Comparison of ENCODE assay signal across 22 cellular contexts in genomic region chr9:78407636-78408312, GRCh38.
A peak's percentile ranks its signal among the peaks of the same experiment; 100 is the strongest.
DNase-seq lines count a peak whose midpoint lies in the region; FAIRE-seq and TF ChIP-seq lines count a peak whose summit lies in the region.
"Had no signal": no experiment of that assay in that cellular context is flagged by ENCODE, and none has a peak within 500 bp of the region (broad histone marks: within the 10 kb centered on the region; RNA-seq: fewer than 3 reads in every experiment).

No MANE protein-coding gene starts in this region.

- peak overlapping the region; percentile 5 for H4K5ac ChIP-seq in mesendoderm (ENCODE audit: low read length)

- no peaks in the 10 kb centered on the region for H3K27me3 Mint-ChIP-seq in type B pancreatic cell
- peaks cover 6 to 12% of the 10 kb centered on the region in 2 donors for H3K27me3 Mint-ChIP-seq in CD4-positive, alpha-beta memory T cell

- H4K8ac ChIP-seq in mesendoderm (ENCODE audit: low read depth, low read length): no peak overlapping the region

- H3K18ac ChIP-seq in mesendoderm (ENCODE audit: low read length): no peak overlapping the region

- H2BK120ac ChIP-seq in mesendoderm (ENCODE audit: low read depth, low read length): no peak overlapping the region

- H3K36me3 ChIP-seq in mesendoderm (ENCODE audit: control insufficient read depth, insufficient read depth, low read length): no peaks in the 10 kb centered on the region
- H3K36me3 ChIP-seq in CD4-positive, alpha-beta memory T cell (ENCODE audit: insufficient read depth, low read length): no peaks in the 10 kb centered on the region
- H3K36me3 ChIP-seq: BLaER1 had no signal

- H3K4me1 Mint-ChIP-seq in type B pancreatic cell (ENCODE audit: unreplicated experiment): peaks cover 13% of the 10 kb centered on the region
- H3K4me1 Mint-ChIP-seq in CD4-positive, alpha-beta memory T cell: no peaks in the 10 kb centered on the region

- no peak overlapping the region for H2BK15ac ChIP-seq in mesendoderm (replicated peaks; ENCODE audit: low read depth)

- no peak overlapping the region for H3K4me3 ChIP-seq in mesendoderm (ENCODE audit: low read length)
- H3K4me3 ChIP-seq in CD4-positive, alpha-beta memory T cell (ENCODE audit: low read length in 2 of 2): no peak overlapping the region
- H3K4me3 ChIP-seq: A549, BLaER1, K562 had no signal

- no peak overlapping the region for H2AK5ac ChIP-seq in mesendoderm (ENCODE audit: low read length)

- H3K9me3 Mint-ChIP-seq in type B pancreatic cell: no peaks in the 10 kb centered on the region
- H3K9me3 Mint-ChIP-seq in CD4-positive, alpha-beta memory T cell: peaks cover 0 to 4% (median 0%) of the 10 kb centered on the region in 8 donors
- H3K9me3 Mint-ChIP-seq: CD8-positive, alpha-beta T cell had no signal

- H3K27me3 ChIP-seq in mesendoderm (ENCODE audit: insufficient read depth, low read length, poor library complexity): no peaks in the 10 kb centered on the region
- H3K27me3 ChIP-seq in CD4-positive, alpha-beta memory T cell (ENCODE audit: insufficient read depth, low read length): no peaks in the 10 kb centered on the region
- H3K27me3 ChIP-seq: BLaER1 had no signal

- no peak overlapping the region for H3K23ac ChIP-seq in mesendoderm (ENCODE audit: low read length)

- H2BK5ac ChIP-seq in mesendoderm (ENCODE audit: low read length): no peak overlapping the region

- no CpG with 5 or more reads among the region's 8 CpGs for WGBS in mesendoderm (ENCODE audit: extremely low coverage, insufficient coverage, low lambda C conversion rate)

- DNase-seq in NCI-H1694 treated with DMSO at 0.1 percent for 48 hours (lab: John Stamatoyannopoulos, UW): peak; percentile 21
- DNase-seq in NCI-H1694 (lab: John Stamatoyannopoulos, UW): no peak
- peak; percentile 61 for DNase-seq in NCI-H2171 (lab: John Stamatoyannopoulos, UW)
- no peak for DNase-seq in mesendoderm
- no peak for DNase-seq in type B pancreatic cell (ENCODE audit: extremely low spot score, unreplicated experiment)
- no peak for DNase-seq in CD4-positive, alpha-beta memory T cell
- no peak for DNase-seq in iPS-NIHi11 (ENCODE audit: low spot score)
- DNase-seq in urothelium cell line (ENCODE audit: low spot score): no peak
- DNase-seq: AML-193; CD8-positive, alpha-beta T cell; COR-L47; DMS153; DMS79 treated with DMSO at 0.1 percent for 48 hours; GF-D8; HCEC 1CT; IMR-90 had no signal

- no peak overlapping the region for H3K9ac ChIP-seq in mesendoderm (ENCODE audit: low read length)
- H3K9ac ChIP-seq: BLaER1 had no signal

- no peak overlapping the region for H3K27ac Mint-ChIP-seq in type B pancreatic cell
- H3K27ac Mint-ChIP-seq in CD4-positive, alpha-beta memory T cell: peak overlapping the region in 1 of 7 donors; percentile 22
- H3K27ac Mint-ChIP-seq: CD14-positive monocyte; CD8-positive, alpha-beta T cell had no signal

- no peak overlapping the region for H3K27ac ChIP-seq in mesendoderm (ENCODE audit: low read depth, low read length)
- no peak overlapping the region for H3K27ac ChIP-seq in CD4-positive, alpha-beta memory T cell (ENCODE audit: low read depth, low read length)
- H3K27ac ChIP-seq: 22Rv1, A549, BLaER1, HL-60 had no signal

- CTCF ChIA-PET in CD4-positive, alpha-beta memory T cell (lab: Charles Lee; ENCODE audit: partially characterized antibody): no interaction called here

- intact Hi-C loops in CD4-positive, alpha-beta memory T cell (cut with micrococcal nuclease): no loop called here

- no peaks in the 10 kb centered on the region for H3K36me3 Mint-ChIP-seq in type B pancreatic cell
- H3K36me3 Mint-ChIP-seq in CD4-positive, alpha-beta memory T cell: no peaks in the 10 kb centered on the region
- H3K36me3 Mint-ChIP-seq: CD14-positive monocyte; CD8-positive, alpha-beta T cell had no signal

- no peak for FAIRE-seq in urothelium cell line (lab: Jason Lieb, UNC)
- FAIRE-seq: A549, K562 had no signal

- H3K79me2 ChIP-seq in mesendoderm (ENCODE audit: control insufficient read depth, insufficient read depth, low read length): no peaks in the 10 kb centered on the region

- peak overlapping the region; percentile 40 for H3K4me3 Mint-ChIP-seq in type B pancreatic cell
- H3K4me3 Mint-ChIP-seq in CD4-positive, alpha-beta memory T cell: no peak overlapping the region
- H3K4me3 Mint-ChIP-seq: CD14-positive monocyte; CD8-positive, alpha-beta T cell had no signal

- no peak overlapping the region for H3K56ac ChIP-seq in mesendoderm (ENCODE audit: low read length)

- no peak overlapping the region for H3K4me2 ChIP-seq in mesendoderm (ENCODE audit: low read length)
- H3K4me2 ChIP-seq: BLaER1 had no signal

- no peak for TF ChIP-seq CTCF in type B pancreatic cell (conservative IDR thresholded peaks at IDR 0.05)

- no peaks in the 10 kb centered on the region for H3K9me3 ChIP-seq in CD4-positive, alpha-beta memory T cell (ENCODE audit: control insufficient read depth in 1 of 2, low read length in 2 of 2)
- H3K9me3 ChIP-seq: A549 had no signal

- peaks cover 3% of the 10 kb centered on the region for H3K4me1 ChIP-seq in mesendoderm (ENCODE audit: control insufficient read depth, low read depth, low read length)
- H3K4me1 ChIP-seq in CD4-positive, alpha-beta memory T cell (ENCODE audit: insufficient read depth, low read length): no peaks in the 10 kb centered on the region
- H3K4me1 ChIP-seq: BLaER1 had no signal

- H3K79me1 ChIP-seq in mesendoderm (ENCODE audit: low read length): no peaks in the 10 kb centered on the region

- POLR2A ChIA-PET in CD4-positive, alpha-beta memory T cell (lab: Charles Lee; ENCODE audit: partially characterized antibody): no interaction called here

- H3K4ac ChIP-seq in mesendoderm (ENCODE audit: low read depth, low read length): no peak overlapping the region

Comparison
In these comparisons a context has a peak if more than half of its experiments do, and no peak if none do; other contexts are left out.
1. DNase-seq: peak in NCI-H1694 treated with DMSO at 0.1 percent for 48 hours (single experiment) and NCI-H2171 (single experiment); none in NCI-H1694 (single experiment), mesendoderm (single experiment), type B pancreatic cell (single experiment), CD4-positive, alpha-beta memory T cell (0 of 5), iPS-NIHi11 (single experiment) and urothelium cell line (single experiment).